Comparison of ENCODE assay signal across 31 cellular contexts in genomic region chr18:77025831-77026363, GRCh38.
"Had no signal": no experiment of that assay in that cellular context is flagged by ENCODE, and none has a peak within 500 bp of the region (broad histone marks: within the 10 kb centered on the region; RNA-seq: fewer than 3 reads in every experiment).

No MANE protein-coding gene starts in this region.

- H3K27me3 ChIP-seq: adrenal gland had no signal

- H3K4me3 ChIP-seq: adrenal gland had no signal

- H3K4me1 ChIP-seq: adrenal gland had no signal

- H3K27ac Mint-ChIP-seq: activated B cell treated with CpG ODN at 0.5 μM for 24 hours; activated CD8-positive, alpha-beta T cell treated with anti-CD3 and anti-CD28 coated beads for 36 hours; activated naive CD4-positive, alpha-beta T cell treated with anti-CD3 and anti-CD28 coated beads, Interleukin-2, amount 50 U/mL, for 24 hours; activated naive CD8-positive, alpha-beta T cell treated with anti-CD3 and anti-CD28 coated beads, Interleukin-2, amount 10 ng/mL, durations not matched to agents 7 days and 5 days; activated T-cell treated with anti-CD3 and anti-CD28 coated beads, Interleukin-2, amount 50 U/mL, for 72 hours; activated T-helper 17 cell treated with anti-CD3 and anti-CD28 coated beads, Interleukin-2, amount 50 U/mL, for 72 hours; brain had no signal

- ATAC-seq: activated CD8-positive, alpha-beta T cell treated with anti-CD3 and anti-CD28 coated beads for 36 hours; activated T-cell treated with anti-CD3 and anti-CD28 coated beads, Interleukin-2, amount 50 U/mL, for 72 hours; activated T-helper 17 cell treated with anti-CD3 and anti-CD28 coated beads, Interleukin-2, amount 50 U/mL, for 72 hours had no signal

- H3K4me1 Mint-ChIP-seq: activated B cell treated with CpG ODN at 0.5 μM for 24 hours had no signal

- DNase-seq: activated B cell treated with CpG ODN at 0.5 μM for 24 hours; activated CD4-positive, alpha-beta T cell treated with anti-CD3 and anti-CD28 coated beads for 4 hours; activated CD4-positive, alpha-beta T cell treated with anti-CD3 and anti-CD28 coated beads, Interleukin-2, amount 50 U/mL, for 4 hours; activated CD4-positive, CD25-positive, alpha-beta regulatory T cell treated with anti-CD3 and anti-CD28 coated beads, Interleukin-2, amount 50 U/mL, for 72 hours; activated CD8-positive, alpha-beta T cell treated with anti-CD3 and anti-CD28 coated beads for 36 hours; activated effector memory CD4-positive, alpha-beta T cell treated with anti-CD3 and anti-CD28 coated beads, Interleukin-2, amount 50 U/mL, for 16 hours; activated naive CD4-positive, alpha-beta T cell; activated naive CD8-positive, alpha-beta T cell treated with anti-CD3 and anti-CD28 coated beads, Interleukin-2, amount 10 ng/mL, durations not matched to agents 7 days and 5 days; activated T-cell treated with anti-CD3 and anti-CD28 coated beads, Interleukin-2, amount 50 U/mL, for 1 hour; activated T-cell treated with anti-CD3 and anti-CD28 coated beads, Interleukin-2, amount 50 U/mL, for 72 hours; adrenal gland; anterior cingulate cortex; central memory CD4-positive, alpha-beta T cell; Karpas-422; KBM-7; NCI-H1048; NCI-H1105 treated with DMSO at 0.1 percent for 48 hours; NCI-H1436; NCI-H1694; NCI-H1930; NCI-H345; NCI-H524 treated with DMSO at 0.1 percent for 48 hours; Right ventricle myocardium superior; SW 1271; T-helper 1 cell; T-helper 2 cell; T-helper 9 cell had no signal

- H3K27me3 Mint-ChIP-seq: activated B cell treated with CpG ODN at 0.5 μM for 24 hours; activated CD8-positive, alpha-beta T cell treated with anti-CD3 and anti-CD28 coated beads for 36 hours; activated naive CD4-positive, alpha-beta T cell treated with anti-CD3 and anti-CD28 coated beads, Interleukin-2, amount 50 U/mL, for 24 hours; activated naive CD8-positive, alpha-beta T cell treated with anti-CD3 and anti-CD28 coated beads, Interleukin-2, amount 10 ng/mL, durations not matched to agents 7 days and 5 days; activated T-helper 17 cell treated with anti-CD3 and anti-CD28 coated beads, Interleukin-2, amount 50 U/mL, for 72 hours had no signal

- H3K9me3 Mint-ChIP-seq: activated B cell treated with CpG ODN at 0.5 μM for 24 hours; activated CD8-positive, alpha-beta T cell treated with anti-CD3 and anti-CD28 coated beads for 36 hours; activated naive CD4-positive, alpha-beta T cell treated with anti-CD3 and anti-CD28 coated beads, Interleukin-2, amount 50 U/mL, for 24 hours; activated naive CD8-positive, alpha-beta T cell treated with anti-CD3 and anti-CD28 coated beads, Interleukin-2, amount 10 ng/mL, durations not matched to agents 7 days and 5 days; activated T-cell treated with anti-CD3 and anti-CD28 coated beads, Interleukin-2, amount 50 U/mL, for 72 hours; activated T-helper 17 cell treated with anti-CD3 and anti-CD28 coated beads, Interleukin-2, amount 50 U/mL, for 72 hours had no signal

- H3K4me3 Mint-ChIP-seq: activated B cell treated with CpG ODN at 0.5 μM for 24 hours; activated CD8-positive, alpha-beta T cell treated with anti-CD3 and anti-CD28 coated beads for 36 hours; activated naive CD4-positive, alpha-beta T cell treated with anti-CD3 and anti-CD28 coated beads, Interleukin-2, amount 50 U/mL, for 24 hours; activated naive CD8-positive, alpha-beta T cell treated with anti-CD3 and anti-CD28 coated beads, Interleukin-2, amount 10 ng/mL, durations not matched to agents 7 days and 5 days; activated T-cell treated with anti-CD3 and anti-CD28 coated beads, Interleukin-2, amount 50 U/mL, for 72 hours; activated T-helper 17 cell treated with anti-CD3 and anti-CD28 coated beads, Interleukin-2, amount 50 U/mL, for 72 hours; brain had no signal

- H3K9me3 ChIP-seq: adrenal gland had no signal

- H3K27ac ChIP-seq: adrenal gland, VCaP had no signal
